ENCODE assay signal across 10 cellular contexts in the genomic region with DNA sequence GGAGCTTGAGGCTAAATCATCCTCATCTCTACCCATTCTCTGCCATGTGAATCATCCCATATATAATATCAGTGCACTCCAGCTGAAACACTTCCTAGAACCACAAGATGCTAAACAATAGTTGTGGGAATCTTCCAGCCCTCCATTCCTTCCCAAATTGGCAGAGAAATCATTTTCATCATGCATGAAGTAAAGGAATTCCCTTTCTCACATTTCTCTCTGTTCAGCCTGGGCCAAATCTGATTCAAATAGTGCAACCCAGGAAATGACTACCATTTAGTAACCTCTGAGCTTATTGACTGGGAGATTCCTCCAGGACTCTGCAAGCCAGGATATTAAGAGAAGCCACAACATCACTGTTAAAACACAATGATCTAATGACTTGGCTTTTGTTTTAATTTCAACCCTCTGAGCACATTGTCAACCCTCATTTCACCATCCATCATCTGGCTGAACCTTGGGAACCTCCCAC.
DNase-seq lines count a peak whose midpoint lies in the region; TF ChIP-seq lines count a peak whose summit lies in the region.
"Had no signal": no experiment of that assay in that cellular context is flagged by ENCODE, and none has a peak within 500 bp of the region (broad histone marks: within the 10 kb centered on the region; RNA-seq: fewer than 3 reads in every experiment).

No MANE protein-coding gene starts in this region.

- in situ Hi-C loops in astrocyte of the spinal cord (cut with HindIII; ENCODE audit: low sequenced_read_pairs), result no loop called here

- POLR2A ChIA-PET in AG04449 (lab: Yijun Ruan, JAX), result interaction anchor here (0.8 to 1.1 kb wide), 3 partner anchors 14 to 134 kb away, joined by 3 to 5 read pairs (median 4); a partner anchor contains a TSS

- TF ChIP-seq CTCF in AG04449 (IDR thresholded peaks at IDR 0.05; ENCODE audit: insufficient read depth, low read length, missing control alignments), result no peak
- no peak for TF ChIP-seq CTCF in astrocyte of the spinal cord (IDR thresholded peaks at IDR 0.05; ENCODE audit: low read depth, low read length)

- DNase-seq in AG04449 (ENCODE audit: low read depth, low spot score) (peak; percentile 93), H4 (ENCODE audit: low spot score) (peak; percentile 9), astrocyte of the spinal cord (ENCODE audit: low read depth, low spot score) (peak; percentile 93), iris pigment epithelial cell (ENCODE audit: low read depth) (peak; percentile 76), NCI-H146 treated with DMSO at 0.1 percent for 48 hours (lab: John Stamatoyannopoulos, UW; ENCODE audit: unreplicated experiment) (no peak), NCI-H526 treated with DMSO at 0.1 percent for 48 hours (lab: John Stamatoyannopoulos, UW) (no peak), NK-92 (lab: John Stamatoyannopoulos, UW; ENCODE audit: unreplicated experiment) (no peak)
- no peak for DNase-seq in stimulated activated CD4-positive, alpha-beta T cell treated with anti-CD3 and anti-CD28 coated beads, Interleukin-12 subunit alpha, Interleukin-12 subunit beta, amount 100 ng/mL, for 4 hours
- DNase-seq: NCI-H2081 had no signal

- H3K4me3 ChIP-seq in AG04449 (ENCODE audit: low read depth, low read length), result no peak overlapping the region
- no peak overlapping the region for H3K4me3 ChIP-seq in astrocyte of the spinal cord (ENCODE audit: low read depth, low read length)
- H3K4me3 ChIP-seq: skin epidermis had no signal

- CTCF ChIA-PET in AG04449 (lab: Yijun Ruan, JAX), result interaction anchor here (0.9 to 2.2 kb wide), 2 partner anchors 9 to 193 kb away, joined by 3 to 6 read pairs; no protein-coding TSS in a partner anchor

Comparison
In these comparisons a context has a peak if more than half of its experiments do, and no peak if none do; other contexts are left out.
1. DNase-seq: peak in AG04449 (single experiment), H4 (single experiment), astrocyte of the spinal cord (single experiment) and iris pigment epithelial cell (single experiment); none in NCI-H146 treated with DMSO at 0.1 percent for 48 hours (single experiment), NCI-H526 treated with DMSO at 0.1 percent for 48 hours (single experiment), NK-92 (single experiment) and stimulated activated CD4-positive, alpha-beta T cell treated with anti-CD3 and anti-CD28 coated beads, Interleukin-12 subunit alpha, Interleukin-12 subunit beta, amount 100 ng/mL, for 4 hours (single experiment).